In the genomic region with DNA sequence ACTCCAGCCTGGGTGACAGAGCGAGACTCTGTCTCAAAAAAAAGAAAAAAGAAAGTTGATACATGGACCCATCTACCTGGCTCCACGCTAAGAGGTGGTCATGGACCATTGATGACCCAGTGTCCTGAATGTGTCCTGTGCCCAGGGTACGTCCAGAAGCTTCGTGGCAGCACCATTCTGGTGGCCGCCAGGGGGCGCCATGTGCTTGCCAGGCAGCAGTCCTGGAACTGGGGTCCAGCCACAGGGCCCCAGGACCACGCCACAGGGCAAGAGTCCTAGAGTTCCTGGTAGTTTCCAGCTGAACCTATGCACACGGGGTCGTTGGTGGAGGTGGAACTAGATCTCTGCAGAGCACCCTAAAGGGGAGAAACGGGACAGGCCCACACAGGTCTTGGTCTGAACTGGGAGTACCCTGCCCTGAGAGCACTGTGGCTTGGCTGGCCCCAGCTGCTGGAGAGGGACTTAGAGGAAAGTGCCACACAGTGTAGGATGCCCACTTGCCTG, we compare ENCODE assay signal across 9 cellular contexts. TPM values are rescaled to one million over a fixed set of nuclear protein-coding genes. Genes with fewer than 3 reads are reported as not detected.
DNase-seq lines count a peak whose midpoint lies in the region; ATAC-seq and TF ChIP-seq lines count a peak whose summit lies in the region.
"Had no signal": no experiment of that assay in that cellular context is flagged by ENCODE, and none has a peak within 500 bp of the region (broad histone marks: within the 10 kb centered on the region; RNA-seq: fewer than 3 reads in every experiment).

No MANE protein-coding gene starts in this region.

- TF ChIP-seq CTCF in choroid plexus epithelial cell (conservative IDR thresholded peaks at IDR 0.05; ENCODE audit: low read depth, low read length) (peak; percentile 83), lower lobe of right lung (IDR thresholded peaks at IDR 0.05) (peak; percentile 88)

- H3K36me3 ChIP-seq in MG63: no peaks in the 10 kb centered on the region
- H3K36me3 ChIP-seq in lower lobe of right lung: no peaks in the 10 kb centered on the region

- no peaks in the 10 kb centered on the region for H3K9me3 ChIP-seq in MG63
- H3K9me3 ChIP-seq in lower lobe of right lung: no peaks in the 10 kb centered on the region

- DNase-seq in EH (ENCODE audit: low read depth) (peak; percentile 59), MG63 (peak; percentile 67), choroid plexus epithelial cell (ENCODE audit: low read depth) (peak; percentile 70), lower lobe of right lung (peak; percentile 81)
- peak; percentile 89 for DNase-seq in activated CD4-positive, alpha-beta T cell treated with anti-CD3 and anti-CD28 coated beads, Interleukin-2, amount 10 ng/mL, durations not matched to agents 24 days and 14 days
- peak; percentile 39 for DNase-seq in stimulated activated CD8-positive, alpha-beta memory T cell treated with anti-CD3 and anti-CD28 coated beads, Interleukin-12 subunit alpha, Interleukin-12 subunit beta, amount 100 ng/mL, for 24 hours (ENCODE audit: extremely low read depth)

- peak; percentile 67 to 77 for ATAC-seq in lower lobe of right lung
- no peak for ATAC-seq in GM19467 (IDR thresholded peaks at IDR 0.05; ENCODE audit: unreplicated experiment)
- no peak for ATAC-seq in GM18517 (IDR thresholded peaks at IDR 0.05; ENCODE audit: unreplicated experiment)

- no peaks in the 10 kb centered on the region for H3K4me1 Mint-ChIP-seq in activated CD4-positive, alpha-beta T cell treated with anti-CD3 and anti-CD28 coated beads, Interleukin-2, amount 10 ng/mL, durations not matched to agents 24 days and 14 days

- H3K9me3 Mint-ChIP-seq in activated CD4-positive, alpha-beta T cell treated with anti-CD3 and anti-CD28 coated beads, Interleukin-2, amount 10 ng/mL, durations not matched to agents 24 days and 14 days: no peaks in the 10 kb centered on the region

- H3K4me3 ChIP-seq in MG63 (no peak overlapping the region), choroid plexus epithelial cell (ENCODE audit: low read depth, low read length) (no peak overlapping the region), lower lobe of right lung (no peak overlapping the region)

- no peak overlapping the region for H3K27ac Mint-ChIP-seq in activated CD4-positive, alpha-beta T cell treated with anti-CD3 and anti-CD28 coated beads, Interleukin-2, amount 10 ng/mL, durations not matched to agents 24 days and 14 days

- no peaks in the 10 kb centered on the region for H3K27me3 ChIP-seq in MG63
- H3K27me3 ChIP-seq in lower lobe of right lung (ENCODE audit: low read depth): no peaks in the 10 kb centered on the region

- H3K4me1 ChIP-seq in lower lobe of right lung: no peaks in the 10 kb centered on the region

- intact Hi-C loops in activated CD4-positive, alpha-beta T cell treated with anti-CD3 and anti-CD28 coated beads, Interleukin-2, amount 10 ng/mL, durations not matched to agents 24 days and 14 days (cut with micrococcal nuclease): no loop called here
- intact Hi-C loops in lower lobe of right lung (cut with DNase I): no loop called here

- no peak overlapping the region for H3K4me3 Mint-ChIP-seq in activated CD4-positive, alpha-beta T cell treated with anti-CD3 and anti-CD28 coated beads, Interleukin-2, amount 10 ng/mL, durations not matched to agents 24 days and 14 days

- no peak overlapping the region for H3K27ac ChIP-seq in lower lobe of right lung

- H3K27me3 Mint-ChIP-seq in activated CD4-positive, alpha-beta T cell treated with anti-CD3 and anti-CD28 coated beads, Interleukin-2, amount 10 ng/mL, durations not matched to agents 24 days and 14 days: peaks cover 2% of the 10 kb centered on the region

- H3K36me3 Mint-ChIP-seq in activated CD4-positive, alpha-beta T cell treated with anti-CD3 and anti-CD28 coated beads, Interleukin-2, amount 10 ng/mL, durations not matched to agents 24 days and 14 days (ENCODE audit: low read depth): no peaks in the 10 kb centered on the region

RNA-seq across cellular contexts. Expression of gene FBXO27, which starts 19.9 kb away (rescaled TPM):
- 0.82 TPM in 1 of 2 replicates, not detected in the other for total RNA-seq in MG63 (2014; rRNA removed; shearing (Covaris generic); ENCODE audit: low replicate concordance)
- 0.14 and 0.17 TPM in 2 replicates for total RNA-seq in activated CD4-positive, alpha-beta T cell treated with anti-CD3 and anti-CD28 coated beads, Interleukin-2, amount 10 ng/mL, durations not matched to agents 24 days and 14 days
- total RNA-seq in lower lobe of right lung: 6.4 TPM
- total RNA-seq: T-helper 1 cell treated with Interleukin-12 subunit alpha and Interleukin-12 subunit beta and Interleukin-4 antibody, amounts not matched to agents 30 ng/mL and 1 ng/mL, for 36 hours had no signal

RNA-seq across cellular contexts. Expression of gene ACP7, which starts 31.9 kb away (rescaled TPM):
- total RNA-seq in MG63 (2014; rRNA removed; shearing (Covaris generic); ENCODE audit: low replicate concordance): not detected in 2 replicates
- not detected in 2 replicates for total RNA-seq in activated CD4-positive, alpha-beta T cell treated with anti-CD3 and anti-CD28 coated beads, Interleukin-2, amount 10 ng/mL, durations not matched to agents 24 days and 14 days
- not detected for total RNA-seq in lower lobe of right lung
- total RNA-seq: T-helper 1 cell treated with Interleukin-12 subunit alpha and Interleukin-12 subunit beta and Interleukin-4 antibody, amounts not matched to agents 30 ng/mL and 1 ng/mL, for 36 hours had no signal

Comparison
In these comparisons a context has a peak if more than half of its experiments do, and no peak if none do; other contexts are left out.
1. DNase-seq: peak in every context shown above with its lines; median percentile 89 in activated CD4-positive, alpha-beta T cell treated with anti-CD3 and anti-CD28 coated beads, Interleukin-2, amount 10 ng/mL, durations not matched to agents 24 days and 14 days; 81 in lower lobe of right lung; 70 in choroid plexus epithelial cell; 67 in MG63; 59 in EH; 39 in stimulated activated CD8-positive, alpha-beta memory T cell treated with anti-CD3 and anti-CD28 coated beads, Interleukin-12 subunit alpha, Interleukin-12 subunit beta, amount 100 ng/mL, for 24 hours.
2. ATAC-seq: peak in lower lobe of right lung (2 of 2); none in GM19467 (single experiment) and GM18517 (single experiment).